Comparison of ENCODE assay signal across 17 cellular contexts in the genomic region with DNA sequence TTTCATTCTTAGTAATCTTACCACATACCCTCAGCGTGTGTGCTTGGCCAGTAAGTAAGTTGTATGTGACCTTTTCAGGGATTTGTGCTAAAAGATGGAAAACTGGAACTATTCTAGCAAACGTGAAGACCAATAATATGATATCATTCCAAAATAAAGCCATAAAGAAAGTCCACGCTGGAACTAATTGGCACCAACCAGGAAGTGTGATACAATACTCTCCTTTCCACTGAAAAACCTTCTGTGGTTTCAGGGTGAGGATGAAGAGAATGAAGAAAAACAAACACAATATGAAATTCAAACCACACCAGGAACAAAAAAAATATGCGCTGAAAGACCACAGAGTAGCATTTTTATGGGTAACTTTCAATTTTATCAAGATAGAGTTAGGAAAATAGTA.
A peak's percentile ranks its signal among the peaks of the same experiment; 100 is the strongest.
DNase-seq lines count a peak whose midpoint lies in the region; ATAC-seq and TF ChIP-seq lines count a peak whose summit lies in the region.
"Had no signal": no experiment of that assay in that cellular context is flagged by ENCODE, and none has a peak within 500 bp of the region (broad histone marks: within the 10 kb centered on the region; RNA-seq: fewer than 3 reads in every experiment).

No MANE protein-coding gene starts in this region.

- H3K4me3 ChIP-seq in OCI-LY7 (ENCODE audit: low read depth, low read length, poor library complexity, severe bottlenecking) (no peak overlapping the region), coronary artery (peak overlapping the region; percentile 0)
- H3K4me3 ChIP-seq: Peyer's patch, right lobe of liver, testis had no signal

- H3K27ac ChIP-seq in OCI-LY7 (ENCODE audit: low read depth, low read length, poor library complexity, severe bottlenecking) (no peak overlapping the region), coronary artery (no peak overlapping the region)
- H3K27ac ChIP-seq: epithelial cell of prostate, Peyer's patch, right lobe of liver, testis, VCaP had no signal

- no peaks in the 10 kb centered on the region; the same call in 1 of the 2 replicates for H3K36me3 ChIP-seq in OCI-LY7 (ENCODE audit: insufficient read depth, low read length)
- H3K36me3 ChIP-seq: Peyer's patch, right lobe of liver had no signal

- H3K79me2 ChIP-seq in OCI-LY7 (ENCODE audit: insufficient read depth, low read depth, low read length), result no peaks in the 10 kb centered on the region; the same call in 1 of the 2 replicates

- no peak overlapping the region for H3K4me2 ChIP-seq in OCI-LY7 (ENCODE audit: low read length)

- peaks cover 10% of the 10 kb centered on the region; the same call in 1 of the 2 replicates for H3K9me3 ChIP-seq in OCI-LY7 (ENCODE audit: low read length)
- H3K9me3 ChIP-seq: Caco-2, Peyer's patch, right lobe of liver, testis had no signal

- BruUV-seq in OCI-LY7 (replicated peaks; lab: Mats Ljungman, UMichigan), result no TSS peak

- no peaks in the 10 kb centered on the region for H3K9me2 ChIP-seq in OCI-LY7 (ENCODE audit: insufficient read depth, low read length)

- TF ChIP-seq CTCF in OCI-LY7 (conservative IDR thresholded peaks at IDR 0.05; ENCODE audit: low read length) (no peak), coronary artery (IDR thresholded peaks at IDR 0.05) (no peak)

- intact Hi-C loops in OCI-LY7 (cut with micrococcal nuclease; ENCODE audit: unreplicated experiment), result no loop called here

- no peak for ATAC-seq in HG02970 (IDR thresholded peaks at IDR 0.05; ENCODE audit: low FRiP score, unreplicated experiment)
- no peak for ATAC-seq in GM21529 (IDR thresholded peaks at IDR 0.05; ENCODE audit: unreplicated experiment)
- ATAC-seq: right lobe of liver had no signal

- peak overlapping the region; percentile 46 for H2AFZ ChIP-seq in OCI-LY7 (ENCODE audit: low read length)

- H4K20me1 ChIP-seq in OCI-LY7 (ENCODE audit: insufficient read depth, low read length), result no peaks in the 10 kb centered on the region

- peak; percentile 53 for DNase-seq in Daoy (ENCODE audit: low read depth)
- no peak for DNase-seq in OCI-LY7 (ENCODE audit: low spot score)
- no peak for DNase-seq in coronary artery (ENCODE audit: low spot score)
- peak; percentile 34 for DNase-seq in myocyte (ENCODE audit: low read depth)
- DNase-seq in HT-29 (ENCODE audit: low spot score), result no peak
- no peak for DNase-seq in SIG-M5 (lab: John Stamatoyannopoulos, UW)
- DNase-seq: activated CD8-positive, alpha-beta memory T cell treated with anti-CD3 and anti-CD28 coated beads for 24 hours; Caco-2; NCI-H1048; NCI-H82; Peyer's patch; right lobe of liver; testis had no signal

- POLR2A ChIA-PET in OCI-LY7 (lab: Charles Lee), result interaction anchor here (0.7 to 13.1 kb wide), 3 partner anchors 13 to 175 kb away, joined by 5 to 218 read pairs (median 17); no protein-coding TSS in a partner anchor

- CTCF ChIA-PET in OCI-LY7 (lab: Charles Lee; ENCODE audit: unreplicated experiment), result no interaction called here

- H3K4me1 ChIP-seq in OCI-LY7 (ENCODE audit: insufficient read depth, low read length, poor library complexity, severe bottlenecking), result peaks cover 38% of the 10 kb centered on the region
- H3K4me1 ChIP-seq: Caco-2, Peyer's patch, right lobe of liver, testis had no signal

Comparison
In these comparisons a context has a peak if more than half of its experiments do, and no peak if none do; other contexts are left out.
1. DNase-seq: peak in Daoy (single experiment) and myocyte (single experiment); none in OCI-LY7 (single experiment), coronary artery (single experiment), HT-29 (single experiment) and SIG-M5 (single experiment).